In genomic region chr6:93210908-93211307, GRCh38 we compare ENCODE assay signal across 30 cellular contexts.
"Had no signal": no experiment of that assay in that cellular context is flagged by ENCODE, and none has a peak within 500 bp of the region (broad histone marks: within the 10 kb centered on the region; RNA-seq: fewer than 3 reads in every experiment).

No MANE protein-coding gene starts in this region.

- H3K4me3 ChIP-seq: left lung, lower lobe of right lung, ovary, right atrium auricular region, right lobe of liver, smooth muscle cell, thyroid gland, transverse colon, upper lobe of left lung, vagina had no signal

- H3K27ac Mint-ChIP-seq: immature natural killer cell; mesothelial cell of epicardium; naive B cell; nephron; progenitor cell of endocrine pancreas; stimulated activated memory B cell treated with anti-CD40 and anti-IgM and Interleukin-4, amounts not matched to agents 10 μg/mL and 1 μg/mL and 100 μg/mL, for 72 hours; stimulated activated naive CD8-positive, alpha-beta T cell treated with anti-CD3 and anti-CD28 coated beads, Interleukin-15, amount 100 ng/mL, for 72 hours had no signal

- H3K36me3 ChIP-seq: left lung, lower lobe of right lung, ovary, right atrium auricular region, right lobe of liver, thyroid gland, transverse colon, upper lobe of left lung, vagina had no signal

- FAIRE-seq: islet of Langerhans, kidney had no signal

- H3K27me3 Mint-ChIP-seq: progenitor cell of endocrine pancreas; stimulated activated memory B cell treated with anti-CD40 and anti-IgM and Interleukin-4, amounts not matched to agents 10 μg/mL and 1 μg/mL and 100 μg/mL, for 72 hours; stimulated activated naive CD8-positive, alpha-beta T cell treated with anti-CD3 and anti-CD28 coated beads, Interleukin-15, amount 100 ng/mL, for 72 hours had no signal

- H3K27me3 ChIP-seq: left lung, ovary, right atrium auricular region, right lobe of liver, thyroid gland, transverse colon, upper lobe of left lung, vagina had no signal

- H3K9me3 ChIP-seq: lower lobe of right lung, ovary, right atrium auricular region, right lobe of liver, thyroid gland, transverse colon, upper lobe of left lung, vagina had no signal

- ATAC-seq: left colon; left lung; lower lobe of right lung; right lobe of liver; stimulated activated memory B cell treated with anti-CD40 and anti-IgM and Interleukin-4, amounts not matched to agents 10 μg/mL and 1 μg/mL and 100 μg/mL, for 72 hours; stimulated activated naive CD8-positive, alpha-beta T cell treated with anti-CD3 and anti-CD28 coated beads, Interleukin-15, amount 100 ng/mL, for 72 hours had no signal

- H3K4me1 ChIP-seq: left lung, lower lobe of right lung, right atrium auricular region, right lobe of liver, thyroid gland, transverse colon, upper lobe of left lung, vagina had no signal

- DNase-seq: hippocampal formation; immature natural killer cell; kidney; left colon; left lung; lower lobe of right lung; mammary epithelial cell; mesenchymal stem cell; naive B cell; ovary; right lobe of liver; stimulated activated CD4-positive, alpha-beta T cell treated with anti-CD3 and anti-CD28 coated beads, Interleukin-1b, Interleukin-23, amount 100 ng/mL, for 48 hours; stimulated activated CD4-positive, alpha-beta T cell treated with anti-CD3 and anti-CD28 coated beads, Interleukin-2, amount 100 ng/mL, for 48 hours; stimulated activated CD4-positive, alpha-beta T cell treated with anti-CD3 and anti-CD28 coated beads, Interleukin-4, amount 100 ng/mL, for 4 hours; stimulated activated CD8-positive, alpha-beta memory T cell treated with anti-CD3 and anti-CD28 coated beads, Interleukin-4, amount 100 ng/mL, for 48 hours; stimulated activated naive CD4-positive, alpha-beta T cell treated with Interleukin-2 at 50 U/mL for 16 hours; stimulated activated naive CD8-positive, alpha-beta T cell treated with anti-CD3 and anti-CD28 coated beads, Interleukin-15, amount 100 ng/mL, for 72 hours; substantia nigra; thyroid gland; transverse colon; upper lobe of left lung had no signal

- H3K4me1 Mint-ChIP-seq: immature natural killer cell; mesothelial cell of epicardium; stimulated activated memory B cell treated with anti-CD40 and anti-IgM and Interleukin-4, amounts not matched to agents 10 μg/mL and 1 μg/mL and 100 μg/mL, for 72 hours; stimulated activated naive CD8-positive, alpha-beta T cell treated with anti-CD3 and anti-CD28 coated beads, Interleukin-15, amount 100 ng/mL, for 72 hours had no signal

- H3K4me3 Mint-ChIP-seq: immature natural killer cell; mesothelial cell of epicardium; naive B cell; nephron; neural crest cell; stimulated activated memory B cell treated with anti-CD40 and anti-IgM and Interleukin-4, amounts not matched to agents 10 μg/mL and 1 μg/mL and 100 μg/mL, for 72 hours; stimulated activated naive CD8-positive, alpha-beta T cell treated with anti-CD3 and anti-CD28 coated beads, Interleukin-15, amount 100 ng/mL, for 72 hours had no signal

- H3K36me3 Mint-ChIP-seq: mesothelial cell of epicardium; naive B cell; stimulated activated memory B cell treated with anti-CD40 and anti-IgM and Interleukin-4, amounts not matched to agents 10 μg/mL and 1 μg/mL and 100 μg/mL, for 72 hours had no signal

- H3K4me2 ChIP-seq: smooth muscle cell had no signal

- H3K27ac ChIP-seq: left lung, lower lobe of right lung, ovary, right atrium auricular region, right lobe of liver, thyroid gland, transverse colon, upper lobe of left lung, vagina had no signal
